ENCODE assay signal across 15 cellular contexts in genomic region chr17:81608605-81609004, GRCh38. TPM values are rescaled to one million over a fixed set of nuclear protein-coding genes. Genes with fewer than 3 reads are reported as not detected.
"Had no signal": no experiment of that assay in that cellular context is flagged by ENCODE, and none has a peak within 500 bp of the region (broad histone marks: within the 10 kb centered on the region; RNA-seq: fewer than 3 reads in every experiment).

No MANE protein-coding gene starts in this region.

- H3K27ac ChIP-seq: colonic mucosa, gastroesophageal sphincter, parathyroid adenoma, skin epidermis, suprapubic skin had no signal

- H3K4me1 Mint-ChIP-seq: neural crest cell, WTC11 had no signal

- ATAC-seq: gastroesophageal sphincter, left lung, WTC11 had no signal

- H3K27ac Mint-ChIP-seq: WTC11 had no signal

- H3K27me3 ChIP-seq: colonic mucosa, gastroesophageal sphincter, left lung, suprapubic skin had no signal

- H3K4me1 ChIP-seq: colonic mucosa, parathyroid adenoma, suprapubic skin had no signal

- DNase-seq: activated T-cell treated with anti-CD3 and anti-CD28 coated beads, Interleukin-2, amount 50 U/mL, for 1 hour; caudate nucleus; colonic mucosa; effector CD8-positive, alpha-beta T cell; left lung; mesendoderm; SK-N-SH had no signal

- H3K4me3 Mint-ChIP-seq: neural crest cell, WTC11 had no signal

- H3K9me3 ChIP-seq: colonic mucosa, gastroesophageal sphincter, left lung, SK-N-SH, suprapubic skin had no signal

- H3K9me3 Mint-ChIP-seq: neural crest cell, WTC11 had no signal

- H3K4me3 ChIP-seq: colonic mucosa, gastroesophageal sphincter, left lung, skin epidermis, suprapubic skin had no signal

RNA-seq across cellular contexts. Expression of gene PDE6G, which starts 47.7 kb away (rescaled TPM):
- total RNA-seq: colonic mucosa, ureter had no signal
- polyA plus RNA-seq: keratinocyte had no signal
